Comparison of ENCODE assay signal across 8 cellular contexts in the genomic region with DNA sequence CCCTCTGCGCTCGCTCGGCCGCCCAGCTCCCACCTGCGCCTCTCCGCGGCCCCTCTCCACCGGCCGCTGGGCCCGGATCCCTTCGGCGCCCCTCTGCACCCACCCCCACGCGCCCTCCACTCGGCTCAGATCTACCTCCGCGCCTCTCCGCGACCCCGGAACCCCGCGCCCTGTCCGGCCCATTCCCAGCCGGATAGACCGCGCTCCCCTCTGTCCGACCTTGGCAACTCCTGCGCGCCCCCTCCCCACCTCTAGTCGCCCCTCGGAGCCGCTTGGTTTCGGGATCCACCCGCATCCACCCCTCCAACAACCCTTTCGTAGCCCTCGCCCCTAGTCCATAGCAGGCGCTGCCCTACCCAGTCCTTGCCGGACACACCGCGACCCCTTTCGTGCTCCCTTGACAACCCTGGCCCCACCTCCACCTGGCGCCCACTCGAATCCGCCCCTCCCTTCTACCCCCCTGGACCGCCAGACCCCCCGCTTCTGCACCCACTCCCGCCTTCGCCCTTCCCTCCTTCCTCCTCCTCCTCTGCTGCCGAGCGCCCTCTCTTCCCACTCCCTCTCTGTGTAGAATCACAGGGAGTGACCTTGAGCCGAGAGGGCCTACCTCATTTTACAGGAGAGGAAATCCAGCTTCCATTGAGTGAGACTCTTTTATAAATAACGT. TPM values are rescaled to one million over a fixed set of nuclear protein-coding genes. Genes with fewer than 3 reads are reported as not detected.
A peak's percentile ranks its signal among the peaks of the same experiment; 100 is the strongest.
DNase-seq lines count a peak whose midpoint lies in the region; ATAC-seq and TF ChIP-seq lines count a peak whose summit lies in the region.

No MANE protein-coding gene starts in this region.

- peak overlapping the region; percentile 71 to 91 for H3K4me3 ChIP-seq in neutrophil (ENCODE audit: low read depth in 1 of 2, low read length in 1 of 2)

- H3K36me3 Mint-ChIP-seq in glutamatergic neuron (ENCODE audit: unreplicated experiment): no peaks in the 10 kb centered on the region

- no peaks in the 10 kb centered on the region for H3K36me3 ChIP-seq in neutrophil

- no peak for TF ChIP-seq CTCF in glutamatergic neuron (IDR thresholded peaks at IDR 0.05; ENCODE audit: partially characterized antibody, unreplicated experiment)
- no peak for TF ChIP-seq CTCF in neutrophil (IDR thresholded peaks at IDR 0.05)

- peaks cover 6% of the 10 kb centered on the region for H3K27me3 ChIP-seq in neutrophil

- peaks cover 16 to 23% of the 10 kb centered on the region in 2 experiments for H3K4me1 ChIP-seq in neutrophil (ENCODE audit: control insufficient read depth in 1 of 2, insufficient read depth in 1 of 2, low read depth in 1 of 2, low read length in 1 of 2)

- H3K27ac ChIP-seq in neutrophil: peak overlapping the region; percentile 53

- peak; percentile 14 for DNase-seq in activated gamma-delta T cell treated with Interleukin-2 at 50 U/mL for 16 hours
- no peak for DNase-seq in activated gamma-delta T cell (lab: John Stamatoyannopoulos, UW)
- peak; percentile 38 for DNase-seq in LoVo (ENCODE audit: low spot score)
- peak; percentile 3 for DNase-seq in activated T-helper 9 cell treated with anti-CD3 and anti-CD28 coated beads, Interleukin-2, amount 50 U/mL, for 16 hours (ENCODE audit: low read depth)
- peak; percentile 45 for DNase-seq in glutamatergic neuron
- no peak for DNase-seq in epidermal melanocyte (ENCODE audit: insufficient read length, low spot score)

- no peak for ATAC-seq in HG03469 (IDR thresholded peaks at IDR 0.05; ENCODE audit: unreplicated experiment)

- H3K4me3 Mint-ChIP-seq in glutamatergic neuron (ENCODE audit: unreplicated experiment): peak overlapping the region; percentile 64

- H3K27me3 Mint-ChIP-seq in glutamatergic neuron (ENCODE audit: unreplicated experiment): peaks cover 4% of the 10 kb centered on the region

- no peaks in the 10 kb centered on the region for H3K4me1 Mint-ChIP-seq in glutamatergic neuron (ENCODE audit: low read depth, unreplicated experiment)

- peak overlapping the region; percentile 48 for H3K27ac Mint-ChIP-seq in glutamatergic neuron (ENCODE audit: unreplicated experiment)

- H3K9me3 Mint-ChIP-seq in glutamatergic neuron (ENCODE audit: unreplicated experiment): peaks cover 4% of the 10 kb centered on the region

- H3K9me3 ChIP-seq in neutrophil: no peaks in the 10 kb centered on the region

RNA-seq across cellular contexts. Expression of a gene that starts 0.5 kb away (rescaled TPM):
- 33.7 TPM for total RNA-seq in glutamatergic neuron (ENCODE audit: unreplicated experiment)

RNA-seq across cellular contexts. Expression of a gene that starts 51.2 kb away (rescaled TPM):
- total RNA-seq in glutamatergic neuron (ENCODE audit: unreplicated experiment): 14.4 TPM

Comparison
In these comparisons a context has a peak if more than half of its experiments do, and no peak if none do; other contexts are left out.
1. DNase-seq: peak in activated gamma-delta T cell treated with Interleukin-2 at 50 U/mL for 16 hours (single experiment), LoVo (single experiment), activated T-helper 9 cell treated with anti-CD3 and anti-CD28 coated beads, Interleukin-2, amount 50 U/mL, for 16 hours (single experiment) and glutamatergic neuron (single experiment); none in activated gamma-delta T cell (single experiment) and epidermal melanocyte (single experiment).